Comparison of ENCODE assay signal across 28 cellular contexts in the genomic region with DNA sequence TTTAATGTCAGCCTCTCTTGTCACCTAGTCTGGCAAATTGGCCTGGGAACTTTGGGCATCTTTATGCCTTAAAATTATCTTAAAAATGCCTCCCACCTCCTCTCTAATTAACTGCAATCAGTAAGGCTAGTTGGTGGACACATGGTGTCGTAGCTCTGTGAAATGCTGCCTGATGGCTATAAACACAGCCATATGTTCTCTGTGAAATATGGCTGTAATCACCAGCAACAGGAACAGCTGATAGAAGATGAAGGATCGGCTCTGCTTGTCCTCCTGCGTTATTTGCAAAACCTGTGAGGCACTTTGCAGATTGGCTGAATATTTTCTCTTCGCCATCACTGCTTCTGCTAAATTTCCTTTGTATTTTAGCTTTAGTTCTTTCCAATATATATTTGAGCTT.
"Had no signal": no experiment of that assay in that cellular context is flagged by ENCODE, and none has a peak within 500 bp of the region (broad histone marks: within the 10 kb centered on the region; RNA-seq: fewer than 3 reads in every experiment).

No MANE protein-coding gene starts in this region.

- H3K36me3 Mint-ChIP-seq: activated naive CD8-positive, alpha-beta T cell; mesothelial cell of epicardium; naive thymus-derived CD8-positive, alpha-beta T cell had no signal

- H3K4me3 Mint-ChIP-seq: activated B cell treated with CpG ODN at 0.5 μM for 24 hours; activated CD4-positive, alpha-beta T cell treated with anti-CD3 and anti-CD28 coated beads for 36 hours; activated naive CD8-positive, alpha-beta T cell; activated T-cell treated with anti-CD3 and anti-CD28 coated beads, Interleukin-2, amount 50 U/mL, for 24 hours; activated T-helper 17 cell treated with anti-CD3 and anti-CD28 coated beads, Interleukin-2, amount 50 U/mL, for 72 hours; mesothelial cell of epicardium; naive thymus-derived CD8-positive, alpha-beta T cell; T-helper 1 cell treated with Interleukin-12 subunit alpha and Interleukin-12 subunit beta and Interleukin-4 antibody, amounts not matched to agents 30 μg/mL and 1 μg/mL, for 36 hours had no signal

- H3K36me3 ChIP-seq: adrenal gland, ascending aorta, colonic mucosa, esophagus squamous epithelium, gastrocnemius medialis, left ventricle myocardium inferior, ovary, right atrium auricular region, thoracic aorta, upper lobe of left lung had no signal

- ATAC-seq: activated CD4-positive, alpha-beta T cell treated with anti-CD3 and anti-CD28 coated beads for 36 hours; activated T-helper 17 cell treated with anti-CD3 and anti-CD28 coated beads, Interleukin-2, amount 50 U/mL, for 72 hours; gastrocnemius medialis; naive thymus-derived CD8-positive, alpha-beta T cell; psoas muscle had no signal

- H3K4me1 ChIP-seq: adrenal gland, ascending aorta, colonic mucosa, esophagus squamous epithelium, gastrocnemius medialis, left ventricle myocardium inferior, psoas muscle, right atrium auricular region, upper lobe of left lung had no signal

- H3K4me3 ChIP-seq: adrenal gland, ascending aorta, colonic mucosa, esophagus squamous epithelium, gastrocnemius medialis, left ventricle myocardium inferior, ovary, psoas muscle, right atrium auricular region, thoracic aorta, upper lobe of left lung had no signal

- H3K9me3 ChIP-seq: adrenal gland, ascending aorta, colonic mucosa, esophagus squamous epithelium, gastrocnemius medialis, left ventricle myocardium inferior, ovary, psoas muscle, right atrium auricular region, thoracic aorta, upper lobe of left lung had no signal

- H3K9me3 Mint-ChIP-seq: activated T-cell treated with anti-CD3 and anti-CD28 coated beads, Interleukin-2, amount 50 U/mL, for 24 hours; activated T-helper 17 cell treated with anti-CD3 and anti-CD28 coated beads, Interleukin-2, amount 50 U/mL, for 72 hours; mesothelial cell of epicardium had no signal

- DNase-seq: activated B cell treated with CpG ODN at 0.5 μM for 24 hours; activated CD4-positive, alpha-beta T cell treated with anti-CD3 and anti-CD28 coated beads for 36 hours; activated CD4-positive, alpha-beta T cell treated with anti-CD3 and anti-CD28 coated beads, Interleukin-2, amount 50 U/mL, for 4 hours; activated CD8-positive, alpha-beta memory T cell treated with anti-CD3 and anti-CD28 coated beads for 24 hours; activated CD8-positive, alpha-beta memory T cell treated with anti-CD3 and anti-CD28 coated beads, Interleukin-2, amount 50 U/mL, for 4 hours; activated T-cell treated with anti-CD3 and anti-CD28 coated beads, Interleukin-2, amount 50 U/mL, for 24 hours; adrenal gland; central memory CD4-positive, alpha-beta T cell; colonic mucosa; esophagus squamous epithelium; gastrocnemius medialis; head of caudate nucleus; kidney; left ventricle myocardium inferior; naive thymus-derived CD8-positive, alpha-beta T cell; ovary; psoas muscle; stimulated activated CD4-positive, alpha-beta T cell treated with anti-CD3 and anti-CD28 coated beads, Interleukin-4, amount 100 ng/mL, for 24 hours; stimulated activated naive CD4-positive, alpha-beta T cell treated with Interleukin-2 at 50 U/mL for 16 hours; T1000; upper lobe of left lung had no signal

- H3K27ac Mint-ChIP-seq: activated B cell treated with CpG ODN at 0.5 μM for 24 hours; activated CD4-positive, alpha-beta T cell treated with anti-CD3 and anti-CD28 coated beads for 36 hours; activated naive CD8-positive, alpha-beta T cell; activated T-cell treated with anti-CD3 and anti-CD28 coated beads, Interleukin-2, amount 50 U/mL, for 24 hours; activated T-helper 17 cell treated with anti-CD3 and anti-CD28 coated beads, Interleukin-2, amount 50 U/mL, for 72 hours; mesothelial cell of epicardium; naive thymus-derived CD8-positive, alpha-beta T cell; T-helper 1 cell treated with Interleukin-12 subunit alpha and Interleukin-12 subunit beta and Interleukin-4 antibody, amounts not matched to agents 30 μg/mL and 1 μg/mL, for 36 hours had no signal

- H3K27me3 Mint-ChIP-seq: activated B cell treated with CpG ODN at 0.5 μM for 24 hours; activated CD4-positive, alpha-beta T cell treated with anti-CD3 and anti-CD28 coated beads for 36 hours; activated naive CD8-positive, alpha-beta T cell; activated T-cell treated with anti-CD3 and anti-CD28 coated beads, Interleukin-2, amount 50 U/mL, for 24 hours; activated T-helper 17 cell treated with anti-CD3 and anti-CD28 coated beads, Interleukin-2, amount 50 U/mL, for 72 hours; naive thymus-derived CD8-positive, alpha-beta T cell had no signal

- H3K27ac ChIP-seq: adrenal gland, ascending aorta, colonic mucosa, esophagus squamous epithelium, gastrocnemius medialis, left ventricle myocardium inferior, ovary, psoas muscle, right atrium auricular region, thoracic aorta, upper lobe of left lung had no signal

- H3K4me1 Mint-ChIP-seq: activated B cell treated with CpG ODN at 0.5 μM for 24 hours; activated CD4-positive, alpha-beta T cell treated with anti-CD3 and anti-CD28 coated beads for 36 hours; activated T-helper 17 cell treated with anti-CD3 and anti-CD28 coated beads, Interleukin-2, amount 50 U/mL, for 72 hours; naive thymus-derived CD8-positive, alpha-beta T cell had no signal

- H3K27me3 ChIP-seq: adrenal gland, ascending aorta, colonic mucosa, esophagus squamous epithelium, gastrocnemius medialis, ovary, right atrium auricular region, upper lobe of left lung had no signal
